ENCODE assay signal across 19 cellular contexts in genomic region chr21:35216966-35217365, GRCh38.
A peak's percentile ranks its signal among the peaks of the same experiment; 100 is the strongest.
DNase-seq lines count a peak whose midpoint lies in the region; ATAC-seq and TF ChIP-seq lines count a peak whose summit lies in the region.
"Had no signal": no experiment of that assay in that cellular context is flagged by ENCODE, and none has a peak within 500 bp of the region (broad histone marks: within the 10 kb centered on the region; RNA-seq: fewer than 3 reads in every experiment).

No MANE protein-coding gene starts in this region.

- H2AFZ ChIP-seq in HCT116 (ENCODE audit: low read depth, low read length, poor library complexity, severe bottlenecking), result no peak overlapping the region
- H2AFZ ChIP-seq in PC-3 (ENCODE audit: low read length), result no peak overlapping the region

- no peaks in the 10 kb centered on the region for H3K79me2 ChIP-seq in HCT116 (ENCODE audit: insufficient read depth, low read length)
- no peaks in the 10 kb centered on the region for H3K79me2 ChIP-seq in PC-3 (ENCODE audit: low read length)

- H4K20me1 ChIP-seq in HCT116 (ENCODE audit: insufficient read depth) (no peaks in the 10 kb centered on the region), PC-3 (ENCODE audit: low read length) (no peaks in the 10 kb centered on the region)

- RAD21 ChIA-PET in HCT116 (lab: Charles Lee; ENCODE audit: low non-redundant PET in 1 of 2, low total read pairs in 2 of 2, uncharacterized antibody in 2 of 2, unreplicated experiment in 2 of 2), result interaction anchor here in 1 of 2 experiments (1.0 to 1.2 kb wide), 2 partner anchors 165 to 184 kb away, joined by 3 to 4 read pairs; no protein-coding TSS in a partner anchor

- H3K9me3 ChIP-seq in HCT116 (ENCODE audit: control insufficient read depth in 1 of 2, insufficient read depth in 1 of 2, low read depth in 1 of 2, low read length in 2 of 2) (no peaks in the 10 kb centered on the region), PC-3 (ENCODE audit: low read length) (no peaks in the 10 kb centered on the region), gastrocnemius medialis (no peaks in the 10 kb centered on the region)
- H3K9me3 ChIP-seq: stomach, tibial nerve had no signal

- in situ Hi-C loops in gastrocnemius medialis (cut with MboI; ENCODE audit: low sequenced_read_pairs in 4 of 4), result no loop called here

- no peak for TF ChIP-seq POLR2A in HCT116 (IDR thresholded peaks at IDR 0.05; ENCODE audit: borderline replicate concordance, extremely low read depth, insufficient read depth, insufficient read length)
- no peak for TF ChIP-seq POLR2A in gastrocnemius medialis (IDR thresholded peaks at IDR 0.05)

- POLR2A ChIA-PET in HCT116 (lab: Charles Lee), result interaction anchor here (1.0 to 3.9 kb wide), 6 partner anchors 8 to 39 kb away, joined by 3 to 13 read pairs (median 5); no protein-coding TSS in a partner anchor
- POLR2A ChIA-PET in PC-3 (lab: Charles Lee; ENCODE audit: unreplicated experiment), result interaction anchor here (0.7 to 1.0 kb wide), 3 partner anchors 40 to 316 kb away, joined by 3 to 9 read pairs (median 4); no protein-coding TSS in a partner anchor

- no peaks in the 10 kb centered on the region for H3K36me3 ChIP-seq in HCT116 (ENCODE audit: control insufficient read depth in 1 of 2, insufficient read depth in 2 of 2, low read length in 2 of 2)
- no peaks in the 10 kb centered on the region for H3K36me3 ChIP-seq in PC-3 (ENCODE audit: low read depth, low read length)
- H3K36me3 ChIP-seq in gastrocnemius medialis, result no peaks in the 10 kb centered on the region
- H3K36me3 ChIP-seq: heart right ventricle, stomach, tibial nerve had no signal

- BruUV-seq in HCT116 (replicated peaks; lab: Mats Ljungman, UMichigan) (no TSS peak), PC-3 (replicated peaks; lab: Mats Ljungman, UMichigan) (TSS peak; percentile 93)

- H3K9me2 ChIP-seq in HCT116 (ENCODE audit: insufficient read depth) (no peaks in the 10 kb centered on the region), PC-3 (replicated peaks; ENCODE audit: low read length) (no peaks in the 10 kb centered on the region)

- H3K4me1 ChIP-seq in HCT116 (ENCODE audit: control insufficient read depth in 1 of 2, insufficient read depth in 2 of 2, low read length in 2 of 2) (peaks cover 27 to 40% of the 10 kb centered on the region in 2 experiments), PC-3 (ENCODE audit: insufficient read depth, low read length) (peaks cover 43% of the 10 kb centered on the region), foreskin keratinocyte (peaks cover 38% of the 10 kb centered on the region), gastrocnemius medialis (peaks cover 21 to 33% of the 10 kb centered on the region in 2 donors)
- H3K4me1 ChIP-seq: tibial nerve had no signal

- peaks cover 12% of the 10 kb centered on the region for H3F3A ChIP-seq in PC-3 (ENCODE audit: low read length, unreplicated experiment)

- TF ChIP-seq RAD21 in HCT116 (IDR thresholded peaks at IDR 0.05; ENCODE audit: low read depth), result no peak

- peak overlapping the region in 1 of 2 experiments; percentile 5; a peak in 1 of 4 replicates for H3K4me3 ChIP-seq in HCT116 (replicated peaks in 1 of 2; ENCODE audit: low read depth in 1 of 2, low read length in 2 of 2)
- no peak overlapping the region for H3K4me3 ChIP-seq in PC-3 (ENCODE audit: low read length)
- no peak overlapping the region for H3K4me3 ChIP-seq in gastrocnemius medialis
- H3K4me3 ChIP-seq: heart right ventricle, stomach, tibial nerve had no signal

- no peak for DNase-seq in HCT116 (ENCODE audit: low read depth, low spot score)
- no peak for DNase-seq in PC-3
- DNase-seq in foreskin keratinocyte, result no peak
- DNase-seq in gastrocnemius medialis, result no peak
- DNase-seq in DMS 273 (lab: John Stamatoyannopoulos, UW; ENCODE audit: unreplicated experiment), result no peak
- DNase-seq in NCI-H69 (lab: John Stamatoyannopoulos, UW), result no peak
- DNase-seq: activated CD8-positive, alpha-beta memory T cell treated with anti-CD3 and anti-CD28 coated beads, Interleukin-2, amount 50 U/mL, for 48 hours; activated effector memory CD4-positive, alpha-beta T cell treated with anti-CD3 and anti-CD28 coated beads, Interleukin-2, amount 50 U/mL, for 16 hours; activated naive CD8-positive, alpha-beta T cell treated with anti-CD3 and anti-CD28 coated beads, Interleukin-2, amount 10 ng/mL, durations not matched to agents 7 days and 5 days; CD4-positive, alpha-beta T cell; heart right ventricle; KBM-7; left ventricle myocardium superior; NCI-H2171 treated with DMSO at 0.1 percent for 48 hours; Right ventricle myocardium superior; stomach had no signal

- H3K9ac ChIP-seq in HCT116 (ENCODE audit: low read length), result peak overlapping the region; percentile 23
- peak overlapping the region; percentile 28 for H3K9ac ChIP-seq in PC-3 (ENCODE audit: low read length)

- TF ChIP-seq CTCF in HCT116 (IDR thresholded peaks at IDR 0.05 in 2 of 3, conservative IDR thresholded peaks at IDR 0.05 in 1 of 3; ENCODE audit: borderline replicate concordance in 1 of 3, insufficient read depth in 1 of 3, low read depth in 2 of 3, low read length in 2 of 3) (no peak), PC-3 (conservative IDR thresholded peaks at IDR 0.05; ENCODE audit: low read depth, low read length) (no peak), foreskin keratinocyte (conservative IDR thresholded peaks at IDR 0.05) (no peak), gastrocnemius medialis (IDR thresholded peaks at IDR 0.05 in 4 of 5, conservative IDR thresholded peaks at IDR 0.05 in 1 of 5) (no peak)

- H3K27me3 ChIP-seq in HCT116 (ENCODE audit: insufficient read depth, low read length) (no peaks in the 10 kb centered on the region), PC-3 (ENCODE audit: low read length) (no peaks in the 10 kb centered on the region), foreskin keratinocyte (no peaks in the 10 kb centered on the region), gastrocnemius medialis (no peaks in the 10 kb centered on the region)
- H3K27me3 ChIP-seq: heart right ventricle, stomach, tibial nerve had no signal

- intact Hi-C loops in HCT116 (cut with micrococcal nuclease), result loop anchor here (1.0 to 5.0 kb wide), 2 partner anchors 39 to 330 kb away; no protein-coding TSS in a partner anchor
- intact Hi-C loops in PC-3 (cut with micrococcal nuclease), result loop anchor here (1.0 to 5.0 kb wide), 3 partner anchors 14 to 180 kb away; no protein-coding TSS in a partner anchor
- intact Hi-C loops in gastrocnemius medialis (cut with DNase I; ENCODE audit: low total_unique reads), result no loop called here

- peak overlapping the region; percentile 68; the same call in 1 of the 2 replicates for H3K27ac ChIP-seq in HCT116 (ENCODE audit: low read depth, low read length)
- H3K27ac ChIP-seq in PC-3 (ENCODE audit: low read length), result peak overlapping the region; percentile 88
- peak overlapping the region; percentile 82 for H3K27ac ChIP-seq in foreskin keratinocyte
- peak overlapping the region; percentile 20 to 72 (median 30) for H3K27ac ChIP-seq in gastrocnemius medialis
- H3K27ac ChIP-seq: heart right ventricle, stomach, tibial nerve had no signal

- CTCF ChIA-PET in HCT116 (lab: Charles Lee) (interaction anchor here (1.0 kb wide), 1 partner anchor 327 kb away, joined by 5 read pairs; no protein-coding TSS in a partner anchor), PC-3 (lab: Charles Lee) (no interaction called here)

- ATAC-seq in HCT116 (peak; percentile 10), PC-3 (peak; percentile 1; the same call in 1 of the 2 replicates), foreskin keratinocyte (no peak), gastrocnemius medialis (peak; percentile 51), GM18517 (IDR thresholded peaks at IDR 0.05; ENCODE audit: unreplicated experiment) (no peak)
- ATAC-seq: left ventricle myocardium superior, sciatic nerve had no signal

- H3K4me2 ChIP-seq in HCT116 (ENCODE audit: low read length), result peak overlapping the region; percentile 56
- peak overlapping the region; percentile 53 for H3K4me2 ChIP-seq in PC-3 (ENCODE audit: low read length)

TF ChIP-seq in HCT116, 20 proteins besides CTCF, POLR2A, EP300 and RAD21 (continues in another document):
- TF ChIP-seq, protein P1, sequence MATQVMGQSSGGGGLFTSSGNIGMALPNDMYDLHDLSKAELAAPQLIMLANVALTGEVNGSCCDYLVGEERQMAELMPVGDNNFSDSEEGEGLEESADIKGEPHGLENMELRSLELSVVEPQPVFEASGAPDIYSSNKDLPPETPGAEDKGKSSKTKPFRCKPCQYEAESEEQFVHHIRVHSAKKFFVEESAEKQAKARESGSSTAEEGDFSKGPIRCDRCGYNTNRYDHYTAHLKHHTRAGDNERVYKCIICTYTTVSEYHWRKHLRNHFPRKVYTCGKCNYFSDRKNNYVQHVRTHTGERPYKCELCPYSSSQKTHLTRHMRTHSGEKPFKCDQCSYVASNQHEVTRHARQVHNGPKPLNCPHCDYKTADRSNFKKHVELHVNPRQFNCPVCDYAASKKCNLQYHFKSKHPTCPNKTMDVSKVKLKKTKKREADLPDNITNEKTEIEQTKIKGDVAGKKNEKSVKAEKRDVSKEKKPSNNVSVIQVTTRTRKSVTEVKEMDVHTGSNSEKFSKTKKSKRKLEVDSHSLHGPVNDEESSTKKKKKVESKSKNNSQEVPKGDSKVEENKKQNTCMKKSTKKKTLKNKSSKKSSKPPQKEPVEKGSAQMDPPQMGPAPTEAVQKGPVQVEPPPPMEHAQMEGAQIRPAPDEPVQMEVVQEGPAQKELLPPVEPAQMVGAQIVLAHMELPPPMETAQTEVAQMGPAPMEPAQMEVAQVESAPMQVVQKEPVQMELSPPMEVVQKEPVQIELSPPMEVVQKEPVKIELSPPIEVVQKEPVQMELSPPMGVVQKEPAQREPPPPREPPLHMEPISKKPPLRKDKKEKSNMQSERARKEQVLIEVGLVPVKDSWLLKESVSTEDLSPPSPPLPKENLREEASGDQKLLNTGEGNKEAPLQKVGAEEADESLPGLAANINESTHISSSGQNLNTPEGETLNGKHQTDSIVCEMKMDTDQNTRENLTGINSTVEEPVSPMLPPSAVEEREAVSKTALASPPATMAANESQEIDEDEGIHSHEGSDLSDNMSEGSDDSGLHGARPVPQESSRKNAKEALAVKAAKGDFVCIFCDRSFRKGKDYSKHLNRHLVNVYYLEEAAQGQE (IDR thresholded peaks at IDR 0.05; ENCODE audit: low read depth), result no peak
- TF ChIP-seq, protein P2, sequence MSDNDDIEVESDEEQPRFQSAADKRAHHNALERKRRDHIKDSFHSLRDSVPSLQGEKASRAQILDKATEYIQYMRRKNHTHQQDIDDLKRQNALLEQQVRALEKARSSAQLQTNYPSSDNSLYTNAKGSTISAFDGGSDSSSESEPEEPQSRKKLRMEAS (IDR thresholded peaks at IDR 0.05), result no peak
- TF ChIP-seq POLR2AphosphoS5 (IDR thresholded peaks at IDR 0.05; ENCODE audit: low read depth, low read length) (no peak), FOSL1 (IDR thresholded peaks at IDR 0.05; ENCODE audit: low read depth) (no peak), ZNF274 (IDR thresholded peaks at IDR 0.05; ENCODE audit: low read depth, low read length) (no peak), SRF (IDR thresholded peaks at IDR 0.05; ENCODE audit: low read depth) (no peak), JUND (IDR thresholded peaks at IDR 0.05) (no peak), ZFX (IDR thresholded peaks at IDR 0.05) (no peak)
- TF ChIP-seq, protein P3, sequence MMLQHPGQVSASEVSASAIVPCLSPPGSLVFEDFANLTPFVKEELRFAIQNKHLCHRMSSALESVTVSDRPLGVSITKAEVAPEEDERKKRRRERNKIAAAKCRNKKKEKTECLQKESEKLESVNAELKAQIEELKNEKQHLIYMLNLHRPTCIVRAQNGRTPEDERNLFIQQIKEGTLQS (IDR thresholded peaks at IDR 0.05), result no peak

Comparison
In these comparisons a context has a peak if more than half of its experiments do, and no peak if none do; other contexts are left out.
1. ATAC-seq: peak in HCT116 (single experiment), PC-3 (single experiment) and gastrocnemius medialis (2 of 2); none in foreskin keratinocyte (single experiment) and GM18517 (single experiment).
2. H3K27ac ChIP-seq: peak in every context shown above with its lines; median percentile 88 in PC-3; 82 in foreskin keratinocyte; 68 in HCT116; 30 in gastrocnemius medialis.